In the genomic region with DNA sequence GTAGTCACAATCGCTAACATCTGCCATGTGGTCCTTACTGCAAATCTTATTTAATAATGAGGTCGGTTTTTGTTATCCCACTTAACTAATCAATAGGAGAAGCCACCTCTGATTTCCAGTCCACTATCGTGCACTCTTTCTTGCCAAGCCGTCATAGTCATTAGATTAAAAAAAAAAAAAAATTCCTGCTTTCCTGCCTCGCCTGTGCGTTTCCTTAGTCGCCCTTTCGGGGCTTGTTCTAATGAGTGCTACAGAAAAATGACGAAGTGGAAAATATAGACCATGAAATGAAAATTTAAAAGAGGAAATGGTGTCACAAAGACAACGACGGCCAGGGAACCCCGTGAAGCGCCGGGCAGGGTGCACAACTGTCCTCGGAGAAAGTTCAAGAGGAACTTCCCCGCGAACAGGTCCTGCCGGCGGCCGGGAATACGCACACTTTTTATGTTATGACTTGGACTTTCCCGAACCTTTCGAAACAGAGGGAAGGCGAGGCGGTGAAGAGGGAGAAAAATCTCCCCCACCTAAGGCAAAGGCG, we compare ENCODE assay signal across 1 cellular context.
TF ChIP-seq lines count a peak whose summit lies in the region.

No MANE protein-coding gene starts in this region.

TF ChIP-seq in HCT116, 20 proteins besides CTCF, POLR2A, EP300 and RAD21 (continued from another document):
- no peak for TF ChIP-seq EZH2phosphoT487 (IDR thresholded peaks at IDR 0.05; ENCODE audit: borderline replicate concordance)
- no peak for TF ChIP-seq SIN3A (IDR thresholded peaks at IDR 0.05; ENCODE audit: low read depth)
- no peak for TF ChIP-seq SRF (IDR thresholded peaks at IDR 0.05; ENCODE audit: low read depth)
